In the genomic region with DNA sequence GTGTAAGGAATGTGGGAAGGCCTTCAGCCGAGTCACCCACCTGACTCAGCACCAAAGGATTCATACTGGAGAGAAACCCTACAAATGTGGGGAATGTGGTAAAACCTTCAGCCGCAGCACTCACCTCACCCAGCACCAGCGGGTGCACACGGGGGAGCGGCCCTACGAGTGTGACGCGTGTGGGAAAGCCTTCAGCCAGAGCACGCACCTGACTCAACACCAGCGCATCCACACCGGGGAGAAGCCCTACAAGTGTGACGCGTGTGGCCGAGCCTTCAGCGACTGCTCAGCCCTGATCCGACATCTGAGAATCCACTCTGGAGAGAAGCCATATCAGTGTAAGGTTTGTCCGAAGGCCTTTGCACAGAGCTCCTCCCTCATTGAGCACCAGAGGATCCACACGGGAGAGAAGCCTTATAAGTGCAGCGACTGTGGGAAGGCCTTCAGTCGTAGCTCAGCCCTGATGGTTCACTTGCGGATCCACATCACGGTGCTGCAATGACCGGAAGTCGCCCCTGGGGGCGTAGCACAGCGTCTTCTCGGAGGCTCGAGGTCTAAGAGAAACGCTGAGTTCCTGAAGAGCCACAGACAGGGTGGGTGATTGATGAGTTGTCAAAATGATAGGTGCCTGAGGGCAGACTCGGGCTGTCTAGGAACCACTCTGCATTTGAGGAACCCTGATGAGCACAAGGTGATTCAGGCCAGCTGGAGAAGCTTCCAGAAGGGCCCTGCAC, we compare ENCODE assay signal across 14 cellular contexts. TPM values are rescaled to one million over a fixed set of nuclear protein-coding genes. Genes with fewer than 3 reads are reported as not detected.
DNase-seq lines count a peak whose midpoint lies in the region; ATAC-seq, FAIRE-seq and TF ChIP-seq lines count a peak whose summit lies in the region.
"Had no signal": no experiment of that assay in that cellular context is flagged by ENCODE, and none has a peak within 500 bp of the region (broad histone marks: within the 10 kb centered on the region; RNA-seq: fewer than 3 reads in every experiment).

No MANE protein-coding gene starts in this region.

- no peaks in the 10 kb centered on the region for H3K4me1 Mint-ChIP-seq in neural progenitor cell

- TF ChIP-seq CTCF in HCT116 (IDR thresholded peaks at IDR 0.05 in 2 of 3, conservative IDR thresholded peaks at IDR 0.05 in 1 of 3; ENCODE audit: borderline replicate concordance in 1 of 3, insufficient read depth in 1 of 3, low read depth in 2 of 3, low read length in 2 of 3) = 0 out of 6 replicates have a peak, but pooled peaks of 1 of the 3 experiments have one; percentile 9
- TF ChIP-seq CTCF in K562 (IDR thresholded peaks at IDR 0.05 in 2 of 3, conservative IDR thresholded peaks at IDR 0.05 in 1 of 3; ENCODE audit: insufficient read depth in 2 of 3, low read depth in 1 of 3, low read length in 3 of 3) = peak in 2 of 3 experiments; percentile 23 to 31; a peak in 3 of 6 replicates
- TF ChIP-seq CTCF in neural progenitor cell (IDR thresholded peaks at IDR 0.05) = peak; percentile 54

- DNase-seq in HCT116 (ENCODE audit: low read depth, low spot score) (no peak), K562 (ENCODE audit: extremely low read depth in 1 of 4, low spot score in 3 of 4) (peak in 2 of 4 experiments; percentile 27 to 37), neural progenitor cell (ENCODE audit: low spot score) (peak; percentile 55), HCEC 1CT (no peak), NCI-H1417 treated with DMSO at 0.1 percent for 48 hours (lab: John Stamatoyannopoulos, UW) (no peak), LoVo (ENCODE audit: low spot score) (no peak)
- DNase-seq: activated naive CD4-positive, alpha-beta T cell treated with Interleukin-2 at 50 U/mL for 16 hours; body of pancreas; NCI-H146; NCI-H446 treated with DMSO at 0.1 percent for 48 hours; nucleus accumbens had no signal

- intact Hi-C loops in HCT116 (cut with micrococcal nuclease) (no loop called here), K562 (cut with micrococcal nuclease) (no loop called here)

- RAD21 ChIA-PET in HCT116 (lab: Charles Lee; ENCODE audit: low non-redundant PET in 1 of 2, low total read pairs in 2 of 2, uncharacterized antibody in 2 of 2, unreplicated experiment in 2 of 2) = no interaction called here

- no peak for TF ChIP-seq POLR2A in HCT116 (IDR thresholded peaks at IDR 0.05; ENCODE audit: borderline replicate concordance, extremely low read depth, insufficient read depth, insufficient read length)
- TF ChIP-seq POLR2A in K562 (conservative IDR thresholded peaks at IDR 0.05) = no peak

- H3K79me2 ChIP-seq in HCT116 (ENCODE audit: insufficient read depth, low read length) (no peaks in the 10 kb centered on the region), K562 (ENCODE audit: control insufficient read depth, insufficient read depth, low read length) (no peaks in the 10 kb centered on the region), neural progenitor cell (ENCODE audit: low read depth) (no peaks in the 10 kb centered on the region)

- H3K4me1 ChIP-seq in HCT116 (ENCODE audit: control insufficient read depth in 1 of 2, insufficient read depth in 2 of 2, low read length in 2 of 2) = no peaks in the 10 kb centered on the region
- H3K4me1 ChIP-seq in K562 (replicated peaks in 1 of 2; ENCODE audit: control insufficient read depth in 2 of 2, insufficient read depth in 2 of 2, low read length in 2 of 2) = peaks cover 0 to 7% of the 10 kb centered on the region in 2 experiments; a peak in 1 of 5 replicates
- no peaks in the 10 kb centered on the region for H3K4me1 ChIP-seq in neural progenitor cell
- H3K4me1 ChIP-seq: body of pancreas had no signal

- no peak overlapping the region for H3K4me3 ChIP-seq in HCT116 (replicated peaks in 1 of 2; ENCODE audit: low read depth in 1 of 2, low read length in 2 of 2)
- H3K4me3 ChIP-seq in K562 = no peak overlapping the region
- H3K4me3 ChIP-seq in neural progenitor cell = no peak overlapping the region
- H3K4me3 ChIP-seq: BLaER1 treated with 17β-estradiol and CSF1 and Interleukin-3, amounts not matched to agents 10 nM and 100 nM; body of pancreas had no signal

- TF ChIP-seq RAD21 in HCT116 (IDR thresholded peaks at IDR 0.05; ENCODE audit: low read depth) = no peak
- no peak for TF ChIP-seq RAD21 in K562 (CRISPR knock-in tag; conservative IDR thresholded peaks at IDR 0.05 in 1 of 2, IDR thresholded peaks at IDR 0.05 in 1 of 2)

- H2AFZ ChIP-seq in HCT116 (ENCODE audit: low read depth, low read length, poor library complexity, severe bottlenecking) (no peak overlapping the region), K562 (ENCODE audit: low read depth, low read length) (no peak overlapping the region), neural progenitor cell (replicated peaks) (no peak overlapping the region)

- H3F3A ChIP-seq in neural progenitor cell (ENCODE audit: low read depth) = no peaks in the 10 kb centered on the region

- peaks cover 0 to 21% of the 10 kb centered on the region in 2 experiments; a peak in 1 of 4 replicates for H3K36me3 ChIP-seq in HCT116 (ENCODE audit: control insufficient read depth in 1 of 2, insufficient read depth in 2 of 2, low read length in 2 of 2)
- peaks cover 59% of the 10 kb centered on the region for H3K36me3 ChIP-seq in K562 (ENCODE audit: control insufficient read depth, insufficient read depth, low read length)
- no peaks in the 10 kb centered on the region for H3K36me3 ChIP-seq in neural progenitor cell

- TF ChIP-seq EP300 in K562 (IDR thresholded peaks at IDR 0.05; ENCODE audit: low read length) = no peak

- H3K9ac ChIP-seq in HCT116 (ENCODE audit: low read length) = no peak overlapping the region
- H3K9ac ChIP-seq in K562 (ENCODE audit: insufficient read depth in 1 of 2, low read depth in 2 of 2, low read length in 2 of 2) = no peak overlapping the region
- H3K9ac ChIP-seq in neural progenitor cell = no peak overlapping the region

- H3K9me1 ChIP-seq in K562 (ENCODE audit: control insufficient read depth, insufficient read depth, low read length) = no peaks in the 10 kb centered on the region

- whole genome bisulfite sequencing in K562 (ENCODE audit: insufficient coverage, low coverage, missing lambda C conversion rate) = 88% methylated on average over 30 of the region's 30 CpGs

- H4K20me1 ChIP-seq in HCT116 (ENCODE audit: insufficient read depth) = no peaks in the 10 kb centered on the region
- H4K20me1 ChIP-seq in K562 (replicated peaks; ENCODE audit: control insufficient read depth, insufficient read depth, low read length) = no peaks in the 10 kb centered on the region
- H4K20me1 ChIP-seq in neural progenitor cell (ENCODE audit: low read depth) = no peaks in the 10 kb centered on the region

- H3K9me3 Mint-ChIP-seq in neural progenitor cell = no peaks in the 10 kb centered on the region
- H3K9me3 Mint-ChIP-seq: stimulated activated naive CD8-positive, alpha-beta T cell treated with anti-CD3 and anti-CD28 coated beads, Interleukin-15, Interleukin-2, amounts not matched to agents 100 ng/mL and 50 ng/mL, for 24 hours had no signal

- peaks cover 35% of the 10 kb centered on the region for H3K36me3 Mint-ChIP-seq in neural progenitor cell

- no TSS peak for BruUV-seq in HCT116 (replicated peaks; lab: Mats Ljungman, UMichigan)
- no TSS peak for BruUV-seq in K562 (replicated peaks; lab: Mats Ljungman, UMichigan)

- H3K27me3 ChIP-seq in HCT116 (ENCODE audit: insufficient read depth, low read length) = no peaks in the 10 kb centered on the region
- no peaks in the 10 kb centered on the region for H3K27me3 ChIP-seq in K562 (ENCODE audit: control insufficient read depth in 2 of 2, insufficient read depth in 2 of 2, low read length in 2 of 2)
- no peaks in the 10 kb centered on the region for H3K27me3 ChIP-seq in neural progenitor cell
- H3K27me3 ChIP-seq: BLaER1 treated with 17β-estradiol and CSF1 and Interleukin-3, amounts not matched to agents 10 nM and 100 nM; body of pancreas had no signal

- no peak for FAIRE-seq in K562 (lab: Jason Lieb, UNC)
- FAIRE-seq: urothelium cell line had no signal

- H3K9me2 ChIP-seq in HCT116 (ENCODE audit: insufficient read depth) = no peaks in the 10 kb centered on the region

- ATAC-seq in HCT116 (peak; percentile 34; the same call in 1 of the 2 replicates), K562 (peak; percentile 71)
- ATAC-seq: body of pancreas had no signal

- in situ Hi-C loops in K562 (cut with MboI) = no loop called here

- CTCF ChIA-PET in HCT116 (lab: Charles Lee) (no interaction called here), K562 (lab: Yijun Ruan, JAX; ENCODE audit: low intra/inter-chr PET ratio) (no interaction called here)

- no peak overlapping the region for H3K27ac ChIP-seq in HCT116 (ENCODE audit: low read depth, low read length)
- no peak overlapping the region for H3K27ac ChIP-seq in K562 (ENCODE audit: extremely low read depth, low read depth, low read length)
- H3K27ac ChIP-seq in neural progenitor cell = no peak overlapping the region
- H3K27ac ChIP-seq: body of pancreas had no signal

- H3K4me2 ChIP-seq in HCT116 (ENCODE audit: low read length) (no peak overlapping the region), K562 (ENCODE audit: insufficient read depth, low read length) (no peak overlapping the region), neural progenitor cell (no peak overlapping the region)

- H3K9me3 ChIP-seq in HCT116 (ENCODE audit: control insufficient read depth in 1 of 2, insufficient read depth in 1 of 2, low read depth in 1 of 2, low read length in 2 of 2) (peaks cover 0 to 4% of the 10 kb centered on the region in 2 experiments; a peak in 1 of 4 replicates), K562 (replicated peaks; ENCODE audit: control insufficient read depth, insufficient read depth, low read depth, low read length) (peaks cover 2% of the 10 kb centered on the region; the same call in 1 of the 2 replicates), neural progenitor cell (ENCODE audit: low read depth) (no peaks in the 10 kb centered on the region)
- H3K9me3 ChIP-seq: body of pancreas had no signal

- H3K27me3 Mint-ChIP-seq in neural progenitor cell (ENCODE audit: insufficient read depth, low read depth) = peaks cover 7% of the 10 kb centered on the region
- H3K27me3 Mint-ChIP-seq: stimulated activated naive CD8-positive, alpha-beta T cell treated with anti-CD3 and anti-CD28 coated beads, Interleukin-15, Interleukin-2, amounts not matched to agents 100 ng/mL and 50 ng/mL, for 24 hours had no signal

- POLR2A ChIA-PET in HCT116 (lab: Charles Lee) = no interaction called here
- POLR2A ChIA-PET in K562 (lab: Yijun Ruan, JAX) = interaction anchor here (0.6 kb wide), 1 partner anchor 35 kb away, joined by 4 read pairs; no protein-coding TSS in a partner anchor

- H3K4me3 Mint-ChIP-seq in neural progenitor cell = no peak overlapping the region
- H3K4me3 Mint-ChIP-seq: stimulated activated naive CD8-positive, alpha-beta T cell treated with anti-CD3 and anti-CD28 coated beads, Interleukin-15, Interleukin-2, amounts not matched to agents 100 ng/mL and 50 ng/mL, for 24 hours had no signal

- no peak overlapping the region for H3K27ac Mint-ChIP-seq in neural progenitor cell
- H3K27ac Mint-ChIP-seq: stimulated activated naive CD8-positive, alpha-beta T cell treated with anti-CD3 and anti-CD28 coated beads, Interleukin-15, Interleukin-2, amounts not matched to agents 100 ng/mL and 50 ng/mL, for 24 hours had no signal

RNA-seq across cellular contexts. Expression of a gene that starts 12.2 kb away (rescaled TPM):
- total RNA-seq in HCT116 (2021; ENCODE audit: unreplicated experiment) (4.6 TPM), K562 (2014; rRNA removed) (2.6 and 3.0 TPM in 2 replicates), K562 (2014; rRNA removed; fragmentation: Illumina TruSeq; extraction: Trizol) (3.0 and 3.1 TPM in 2 replicates), K562 (2015; rRNA removed; fragmentation: Illumina TruSeq; extraction: Trizol) (4.0 and 4.1 TPM in 2 replicates), K562 (2021) (5.3 and 5.4 TPM in 2 replicates), neural progenitor cell (ENCODE audit: low replicate concordance) (1.5 and 2.4 TPM in 2 replicates)
- polyA plus RNA-seq in HCT116 (2012) = 2.4 and 2.9 TPM in 2 replicates
- 8.8 and 18.4 TPM in 2 replicates for total RNA-seq in K562 (2011; cell fraction: chromatin; rRNA removed; ENCODE audit: low replicate concordance)
- 11.1 and 14.3 TPM in 2 replicates for total RNA-seq in K562 (2011; cell fraction: nucleolus; rRNA removed)
- total RNA-seq in K562 (2011; cell fraction: nucleoplasm; rRNA removed) = 13.6 and 15.6 TPM in 2 replicates
- polyA plus RNA-seq in K562 (2011; rRNA removed) (4.8 and 5.7 TPM in 2 replicates), K562 (2014; fragmentation: Illumina TruSeq; extraction: Trizol) (3.0 and 3.2 TPM in 2 replicates), K562 (2014; fragmentation: Nextera tagmentation; extraction: Ambion mirVana) (1 to 10 TPM in 1 of 2 experiments, under 1 TPM in 1; 0.98 to 1.9 TPM), K562 (2014; rRNA removed) (2.5 and 2.7 TPM in 2 replicates)
- 6.2 TPM in 2 replicates for polyA plus RNA-seq in K562 (2011; cell fraction: cytosol; rRNA removed)
- 5.1 and 5.3 TPM in 2 replicates for polyA plus RNA-seq in K562 (2011; cell fraction: nucleus; rRNA removed)
- 1.8 and 2.5 TPM in 2 replicates for polyA plus RNA-seq in K562 (2012)
- polyA minus RNA-seq in K562 (2011; rRNA and poly(A)+ RNA removed) = 8.5 and 10.1 TPM in 2 replicates
- polyA minus RNA-seq in K562 (2011; cell fraction: cytosol; rRNA and poly(A)+ RNA removed) = 3.3 and 4.2 TPM in 2 replicates
- 4.4 and 6.1 TPM in 2 replicates for polyA minus RNA-seq in K562 (2011; cell fraction: nucleus; rRNA and poly(A)+ RNA removed)

RNA-seq across cellular contexts. Expression of a gene that starts 14.3 kb away (rescaled TPM):
- 1.2 TPM for total RNA-seq in HCT116 (2021; ENCODE audit: unreplicated experiment)
- polyA plus RNA-seq in HCT116 (2012) = 0.25 and 0.62 TPM in 2 replicates
- 2.7 and 6.5 TPM in 2 replicates for total RNA-seq in K562 (2011; cell fraction: chromatin; rRNA removed; ENCODE audit: low replicate concordance)
- 3.0 and 4.8 TPM in 2 replicates for total RNA-seq in K562 (2011; cell fraction: nucleolus; rRNA removed)
- 4.9 and 5.3 TPM in 2 replicates for total RNA-seq in K562 (2011; cell fraction: nucleoplasm; rRNA removed)
- 19.8 and 24.6 TPM in 2 replicates for total RNA-seq in K562 (2014; rRNA removed)
- 0.76 and 0.96 TPM in 2 replicates for total RNA-seq in K562 (2014; rRNA removed; fragmentation: Illumina TruSeq; extraction: Trizol)
- total RNA-seq in K562 (2015; rRNA removed; fragmentation: Illumina TruSeq; extraction: Trizol) = 3.1 and 3.6 TPM in 2 replicates
- total RNA-seq in K562 (2021) = 11.8 and 12.1 TPM in 2 replicates
- 2.6 and 5.7 TPM in 2 replicates for polyA plus RNA-seq in K562 (2011; rRNA removed)
- 14.5 and 55.0 TPM in 2 replicates for polyA plus RNA-seq in K562 (2011; cell fraction: cytosol; rRNA removed)
- polyA plus RNA-seq in K562 (2011; cell fraction: nucleus; rRNA removed) = 4.9 and 5.4 TPM in 2 replicates
- polyA plus RNA-seq in K562 (2012) = 12.0 and 15.2 TPM in 2 replicates
- polyA plus RNA-seq in K562 (2014; fragmentation: Illumina TruSeq; extraction: Trizol) = 0.10 and 1.5 TPM in 2 replicates
- polyA plus RNA-seq in K562 (2014; fragmentation: Nextera tagmentation; extraction: Ambion mirVana) = 1 to 10 TPM; 1.2 to 2.4 TPM
- polyA plus RNA-seq in K562 (2014; rRNA removed) = 14.0 and 15.9 TPM in 2 replicates
- 0.51 and 0.56 TPM in 2 replicates for polyA minus RNA-seq in K562 (2011; rRNA and poly(A)+ RNA removed)
- 0.48 and 3.5 TPM in 2 replicates for polyA minus RNA-seq in K562 (2011; cell fraction: cytosol; rRNA and poly(A)+ RNA removed)
- 1.3 and 1.6 TPM in 2 replicates for polyA minus RNA-seq in K562 (2011; cell fraction: nucleus; rRNA and poly(A)+ RNA removed)
- total RNA-seq in neural progenitor cell (ENCODE audit: low replicate concordance) = 7.5 and 37.1 TPM in 2 replicates

RNA-seq across cellular contexts. Expression of a gene that starts 23.6 kb away (rescaled TPM):
- total RNA-seq in HCT116 (2021; ENCODE audit: unreplicated experiment) (5.1 TPM), K562 (2014; rRNA removed) (0.45 and 0.98 TPM in 2 replicates), K562 (2014; rRNA removed; fragmentation: Illumina TruSeq; extraction: Trizol) (0.22 and 0.29 TPM in 2 replicates), K562 (2015; rRNA removed; fragmentation: Illumina TruSeq; extraction: Trizol) (0.43 and 0.57 TPM in 2 replicates), K562 (2021) (0.89 and 0.96 TPM in 2 replicates), neural progenitor cell (ENCODE audit: low replicate concordance) (3.7 and 8.0 TPM in 2 replicates)
- 2.1 and 2.2 TPM in 2 replicates for polyA plus RNA-seq in HCT116 (2012)
- total RNA-seq in K562 (2011; cell fraction: chromatin; rRNA removed; ENCODE audit: low replicate concordance) = 4.1 and 7.1 TPM in 2 replicates
- 3.7 and 6.0 TPM in 2 replicates for total RNA-seq in K562 (2011; cell fraction: nucleolus; rRNA removed)
- 1.8 and 2.1 TPM in 2 replicates for total RNA-seq in K562 (2011; cell fraction: nucleoplasm; rRNA removed)
- polyA plus RNA-seq in K562 (2011; rRNA removed) (0.96 and 0.98 TPM in 2 replicates), K562 (2014; fragmentation: Illumina TruSeq; extraction: Trizol) (0.24 and 0.36 TPM in 2 replicates), K562 (2014; fragmentation: Nextera tagmentation; extraction: Ambion mirVana) (under 1 TPM in 1 of 2 experiments, not detected in 1; 0.06 TPM), K562 (2014; rRNA removed) (0.56 and 0.63 TPM in 2 replicates)
- 0.81 and 2.7 TPM in 2 replicates for polyA plus RNA-seq in K562 (2011; cell fraction: cytosol; rRNA removed)
- polyA plus RNA-seq in K562 (2011; cell fraction: nucleus; rRNA removed) = 3.2 and 8.8 TPM in 2 replicates
- 1.0 and 2.0 TPM in 2 replicates for polyA plus RNA-seq in K562 (2012)
- 0.74 and 0.93 TPM in 2 replicates for polyA minus RNA-seq in K562 (2011; rRNA and poly(A)+ RNA removed)
- polyA minus RNA-seq in K562 (2011; cell fraction: cytosol; rRNA and poly(A)+ RNA removed) = 0.57 and 0.82 TPM in 2 replicates
- 1.5 and 2.1 TPM in 2 replicates for polyA minus RNA-seq in K562 (2011; cell fraction: nucleus; rRNA and poly(A)+ RNA removed)

RNA-seq across cellular contexts. Expression of a gene that starts 33.8 kb away (rescaled TPM):
- total RNA-seq in HCT116 (2021; ENCODE audit: unreplicated experiment) = 28.1 TPM
- 26.7 and 29.6 TPM in 2 replicates for polyA plus RNA-seq in HCT116 (2012)
- 81.2 and 112 TPM in 2 replicates for total RNA-seq in K562 (2011; cell fraction: chromatin; rRNA removed; ENCODE audit: low replicate concordance)
- total RNA-seq in K562 (2011; cell fraction: nucleolus; rRNA removed) = 58.4 and 68.7 TPM in 2 replicates
- 96.3 and 156 TPM in 2 replicates for total RNA-seq in K562 (2011; cell fraction: nucleoplasm; rRNA removed)
- total RNA-seq in K562 (2014; rRNA removed) = 114 and 130 TPM in 2 replicates
- 111 and 114 TPM in 2 replicates for total RNA-seq in K562 (2014; rRNA removed; fragmentation: Illumina TruSeq; extraction: Trizol)
- 123 and 136 TPM in 2 replicates for total RNA-seq in K562 (2015; rRNA removed; fragmentation: Illumina TruSeq; extraction: Trizol)
- 84.5 and 90.3 TPM in 2 replicates for total RNA-seq in K562 (2021)
- 66.9 and 87.6 TPM in 2 replicates for polyA plus RNA-seq in K562 (2011; rRNA removed)
- polyA plus RNA-seq in K562 (2011; cell fraction: cytosol; rRNA removed) = 48.8 and 49.6 TPM in 2 replicates
- 180 and 251 TPM in 2 replicates for polyA plus RNA-seq in K562 (2011; cell fraction: nucleus; rRNA removed)
- polyA plus RNA-seq in K562 (2012) = 76.9 and 94.1 TPM in 2 replicates
- polyA plus RNA-seq in K562 (2014; fragmentation: Illumina TruSeq; extraction: Trizol) = 136 and 153 TPM in 2 replicates
- 100 to 1,000 TPM; 261 to 299 TPM for polyA plus RNA-seq in K562 (2014; fragmentation: Nextera tagmentation; extraction: Ambion mirVana)
- 109 and 119 TPM in 2 replicates for polyA plus RNA-seq in K562 (2014; rRNA removed)
- 61.6 and 69.6 TPM in 2 replicates for polyA minus RNA-seq in K562 (2011; rRNA and poly(A)+ RNA removed)
- polyA minus RNA-seq in K562 (2011; cell fraction: cytosol; rRNA and poly(A)+ RNA removed) = 21.6 and 23.1 TPM in 2 replicates
- 105 and 140 TPM in 2 replicates for polyA minus RNA-seq in K562 (2011; cell fraction: nucleus; rRNA and poly(A)+ RNA removed)
- total RNA-seq in neural progenitor cell (ENCODE audit: low replicate concordance) = 49.8 and 49.9 TPM in 2 replicates

RNA-seq across cellular contexts. Expression of a gene that starts 41.8 kb away (rescaled TPM):
- total RNA-seq in HCT116 (2021; ENCODE audit: unreplicated experiment) (3.2 TPM), K562 (2014; rRNA removed) (1.8 and 2.1 TPM in 2 replicates), K562 (2014; rRNA removed; fragmentation: Illumina TruSeq; extraction: Trizol) (not detected in 2 replicates), K562 (2015; rRNA removed; fragmentation: Illumina TruSeq; extraction: Trizol) (0.11 TPM in 2 replicates), K562 (2021) (0.54 and 1.2 TPM in 2 replicates), neural progenitor cell (ENCODE audit: low replicate concordance) (1.4 and 8.5 TPM in 2 replicates)
- polyA plus RNA-seq in HCT116 (2012) = 2.0 and 2.1 TPM in 2 replicates
- total RNA-seq in K562 (2011; cell fraction: chromatin; rRNA removed; ENCODE audit: low replicate concordance) = 1.00 TPM in 1 of 2 replicates, not detected in the other
- 0.83 and 1.1 TPM in 2 replicates for total RNA-seq in K562 (2011; cell fraction: nucleolus; rRNA removed)
- 0.31 and 0.37 TPM in 2 replicates for total RNA-seq in K562 (2011; cell fraction: nucleoplasm; rRNA removed)
- polyA plus RNA-seq in K562 (2011; rRNA removed) (0.21 and 0.28 TPM in 2 replicates), K562 (2014; fragmentation: Illumina TruSeq; extraction: Trizol) (0.10 TPM in 1 of 2 replicates, not detected in the other), K562 (2014; fragmentation: Nextera tagmentation; extraction: Ambion mirVana) (not detected), K562 (2014; rRNA removed) (0.57 and 0.73 TPM in 2 replicates)
- 0.55 and 3.2 TPM in 2 replicates for polyA plus RNA-seq in K562 (2011; cell fraction: cytosol; rRNA removed)
- polyA plus RNA-seq in K562 (2011; cell fraction: nucleus; rRNA removed) = 0.62 and 1.3 TPM in 2 replicates
- 0.43 and 1.1 TPM in 2 replicates for polyA plus RNA-seq in K562 (2012)
- polyA minus RNA-seq in K562 (2011; rRNA and poly(A)+ RNA removed) = not detected in 2 replicates
- 0.67 and 1.1 TPM in 2 replicates for polyA minus RNA-seq in K562 (2011; cell fraction: cytosol; rRNA and poly(A)+ RNA removed)
- polyA minus RNA-seq in K562 (2011; cell fraction: nucleus; rRNA and poly(A)+ RNA removed) = 0.44 and 0.54 TPM in 2 replicates
